Comparison of ENCODE assay signal across 32 cellular contexts in genomic region chr1:207064546-207064945, GRCh38. TPM values are rescaled to one million over a fixed set of nuclear protein-coding genes. Genes with fewer than 3 reads are reported as not detected.
A peak's percentile ranks its signal among the peaks of the same experiment; 100 is the strongest.
DNase-seq lines count a peak whose midpoint lies in the region; ATAC-seq and TF ChIP-seq lines count a peak whose summit lies in the region.
"Had no signal": no experiment of that assay in that cellular context is flagged by ENCODE, and none has a peak within 500 bp of the region (broad histone marks: within the 10 kb centered on the region; RNA-seq: fewer than 3 reads in every experiment).

No MANE protein-coding gene starts in this region.

- ATAC-seq in Right ventricle myocardium inferior = peak; percentile 73
- peak; percentile 38 to 75 (median 53) for ATAC-seq in psoas muscle
- ATAC-seq in aorta (ENCODE audit: low FRiP score) = peak; percentile 57
- no peak for ATAC-seq in GM19397 (IDR thresholded peaks at IDR 0.05; ENCODE audit: unreplicated experiment)
- ATAC-seq: K562, PC-3, T-helper 17 cell had no signal

- no peaks in the 10 kb centered on the region for H3K27me3 ChIP-seq in layer of hippocampus (ENCODE audit: control insufficient read depth, insufficient read depth, low read length)
- H3K27me3 ChIP-seq in psoas muscle (ENCODE audit: insufficient read depth in 3 of 3, low read length in 2 of 3) = no peaks in the 10 kb centered on the region
- H3K27me3 ChIP-seq in aorta (ENCODE audit: control insufficient read depth in 1 of 2, insufficient read depth in 2 of 2, low read length in 1 of 2) = no peaks in the 10 kb centered on the region
- H3K27me3 ChIP-seq: brain microvascular endothelial cell, neutrophil had no signal

- H3K27ac ChIP-seq in layer of hippocampus (ENCODE audit: low read depth, low read length) (peak overlapping the region; percentile 74), psoas muscle (no peak overlapping the region), aorta (ENCODE audit: low read depth in 1 of 2, low read length in 2 of 2) (no peak overlapping the region)
- H3K27ac ChIP-seq: 22Rv1, brain microvascular endothelial cell, neutrophil had no signal

- H3K9me3 ChIP-seq in psoas muscle (no peaks in the 10 kb centered on the region), aorta (ENCODE audit: control insufficient read depth, low read length) (no peaks in the 10 kb centered on the region)
- H3K9me3 ChIP-seq: neutrophil had no signal

- DNase-seq in Right ventricle myocardium inferior (ENCODE audit: missing footprints) (no peak), cardiac septum (ENCODE audit: low spot score) (no peak), psoas muscle (no peak), aorta (no peak), NCI-H345 treated with DMSO at 0.1 percent for 48 hours (lab: John Stamatoyannopoulos, UW; ENCODE audit: unreplicated experiment) (no peak), globus pallidus (ENCODE audit: low spot score) (no peak)
- DNase-seq: activated CD4-positive, alpha-beta memory T cell treated with anti-CD3 and anti-CD28 coated beads for 36 hours; activated CD4-positive, alpha-beta T cell treated with anti-CD3 and anti-CD28 coated beads for 1 hour; activated naive CD4-positive, alpha-beta T cell treated with anti-CD3 and anti-CD28 coated beads for 36 hours; brain microvascular endothelial cell; COR-L47; H9; mesendoderm; NCI-H1105; NCI-H2029 treated with DMSO at 0.1 percent for 48 hours; NCI-H69; PC-3; stimulated activated CD4-positive, alpha-beta T cell treated with anti-CD3 and anti-CD28 coated beads, Interleukin-4, amount 100 ng/mL, for 4 hours; T-helper 17 cell had no signal

- 39 to 68% (median 48%) methylated on average over 8 of the region's 8 CpGs for WGBS in psoas muscle, 3 donors
- WGBS in aorta, 2 donors = 52 to 69% methylated on average over 8 of the region's 8 CpGs

- no peak for TF ChIP-seq CTCF in psoas muscle (IDR thresholded peaks at IDR 0.05)

- no peaks in the 10 kb centered on the region for H3K4me1 ChIP-seq in psoas muscle
- H3K4me1 ChIP-seq in aorta (ENCODE audit: control insufficient read depth in 1 of 2, insufficient read depth in 2 of 2, low read length in 2 of 2) = no peaks in the 10 kb centered on the region

- H3K36me3 ChIP-seq in psoas muscle (ENCODE audit: insufficient read depth in 1 of 2, low read depth in 1 of 2) (peaks cover 9 to 81% of the 10 kb centered on the region in 2 donors), aorta (ENCODE audit: control insufficient read depth in 1 of 2, insufficient read depth in 2 of 2, low read length in 1 of 2) (peaks cover 3 to 9% of the 10 kb centered on the region in 2 donors)
- H3K36me3 ChIP-seq: brain microvascular endothelial cell had no signal

- no peak overlapping the region for H3K4me3 ChIP-seq in psoas muscle
- H3K4me3 ChIP-seq in aorta (ENCODE audit: low read length in 2 of 2) = no peak overlapping the region
- H3K4me3 ChIP-seq: K562 had no signal

- intact Hi-C loops in Right ventricle myocardium inferior (cut with DNase I) = no loop called here
- intact Hi-C loops in cardiac septum (cut with DNase I) = no loop called here
- intact Hi-C loops in psoas muscle (cut with DNase I) = no loop called here
- intact Hi-C loops in aorta (cut with DNase I) = no loop called here

RNA-seq across cellular contexts. Expression of gene PFKFB2, which starts 11.5 kb away (rescaled TPM):
- total RNA-seq in Right ventricle myocardium inferior (68.2 TPM), cardiac septum (49.9 TPM), psoas muscle (100 to 1,000 TPM in 1 of 4 donors, 10 to 100 TPM in 3; 36.0 to 149 (median 46.4) TPM), aorta (10 to 100 TPM in 1 of 2 donors, 1 to 10 TPM in 1; 9.6 to 13.7 TPM)
- polyA plus RNA-seq in psoas muscle (10 to 100 TPM in 2 of 3 donors, 1 to 10 TPM in 1; 3.9 to 32.9 (median 15.4) TPM), aorta (1 to 10 TPM; 3.0 to 6.0 TPM)

RNA-seq across cellular contexts. Expression of gene YOD1, which starts 13.5 kb away (rescaled TPM):
- total RNA-seq in Right ventricle myocardium inferior (5.2 TPM), cardiac septum (7.2 TPM), psoas muscle (1 to 10 TPM; 3.9 to 7.0 (median 6.0) TPM), aorta (1 to 10 TPM; 5.5 to 6.6 TPM)
- polyA plus RNA-seq in psoas muscle (1 to 10 TPM; 4.4 to 5.6 (median 5.4) TPM), aorta (1 to 10 TPM in 1 of 2 donors, under 1 TPM in 1; 0.75 to 2.7 TPM)

RNA-seq across cellular contexts. Expression of gene C4BPB, which starts 24.1 kb away (rescaled TPM):
- not detected for total RNA-seq in Right ventricle myocardium inferior
- total RNA-seq in cardiac septum = 0.24 TPM
- total RNA-seq in psoas muscle = under 1 TPM in 3 of 4 donors, not detected in 1; 0.25 to 0.48 (median 0.27) TPM
- under 1 TPM in 2 of 3 donors, not detected in 1; 0.08 to 0.12 TPM for polyA plus RNA-seq in psoas muscle
- total RNA-seq in aorta = 10 to 100 TPM in 1 of 2 donors, under 1 TPM in 1; 0.94 to 10.7 TPM
- polyA plus RNA-seq in aorta = 1 to 10 TPM; 1.7 to 8.6 TPM
- total RNA-seq: chondrocyte, G401, glomerular endothelial cell, H9, K562, MCF 10A, PC-3, progenitor cell of endocrine pancreas had no signal
- polyA plus RNA-seq: K562, keratinocyte had no signal

RNA-seq across cellular contexts. Expression of gene C1orf116, which starts 32.0 kb away (rescaled TPM):
- 1.2 TPM for total RNA-seq in Right ventricle myocardium inferior
- 0.70 TPM for total RNA-seq in cardiac septum
- total RNA-seq in psoas muscle = 1 to 10 TPM in 1 of 4 donors, under 1 TPM in 3; 0.12 to 1.4 (median 0.35) TPM
- polyA plus RNA-seq in psoas muscle = under 1 TPM; 0.14 to 0.49 (median 0.35) TPM
- total RNA-seq in aorta = under 1 TPM; 0.13 to 0.36 TPM
- polyA plus RNA-seq in aorta = 1 to 10 TPM in 1 of 2 donors, under 1 TPM in 1; 0.08 to 2.8 TPM
- total RNA-seq: activated CD4-positive, alpha-beta memory T cell treated with anti-CD3 and anti-CD28 coated beads for 36 hours; activated naive CD4-positive, alpha-beta T cell treated with anti-CD3 and anti-CD28 coated beads for 36 hours; activated T-helper 1 cell treated with anti-CD3 and anti-CD28 coated beads, Interleukin-12 subunit alpha, Interleukin-12 subunit beta, Interleukin-2, Interleukin-4 antibody, amounts not matched to agents 30 ng/mL and 10 ng/mL and 1 ng/mL, durations not matched to agents 14 hours and 24 hours and 36 hours; G401; glomerular endothelial cell had no signal

RNA-seq across cellular contexts. Expression of gene C4BPA, which starts 39.5 kb away (rescaled TPM):
- total RNA-seq in Right ventricle myocardium inferior (not detected), cardiac septum (not detected), psoas muscle (under 1 TPM in 1 of 4 donors, not detected in 3; 0.15 TPM), aorta (under 1 TPM in 1 of 2 donors, not detected in 1; 0.33 TPM)
- polyA plus RNA-seq in psoas muscle (not detected), aorta (under 1 TPM in 1 of 2 donors, not detected in 1; 0.50 TPM)
- total RNA-seq: activated CD4-positive, alpha-beta memory T cell treated with anti-CD3 and anti-CD28 coated beads for 36 hours; activated naive CD4-positive, alpha-beta T cell treated with anti-CD3 and anti-CD28 coated beads for 36 hours; activated T-helper 1 cell treated with anti-CD3 and anti-CD28 coated beads, Interleukin-12 subunit alpha, Interleukin-12 subunit beta, Interleukin-2, Interleukin-4 antibody, amounts not matched to agents 30 ng/mL and 10 ng/mL and 1 ng/mL, durations not matched to agents 14 hours and 24 hours and 36 hours; chondrocyte; G401; glomerular endothelial cell; H9; MCF 10A; PC-3; progenitor cell of endocrine pancreas; subcutaneous adipose tissue had no signal
- polyA plus RNA-seq: keratinocyte had no signal
